ENCODE assay signal across 7 cellular contexts in genomic region chr1:8987881-8988617, GRCh38. TPM values are rescaled to one million over a fixed set of nuclear protein-coding genes. Genes with fewer than 3 reads are reported as not detected.
DNase-seq lines count a peak whose midpoint lies in the region; ATAC-seq and TF ChIP-seq lines count a peak whose summit lies in the region.

No MANE protein-coding gene starts in this region.

- no peak overlapping the region for H3K4me3 Mint-ChIP-seq in activated CD4-positive, alpha-beta memory T cell treated with anti-CD3 and anti-CD28 coated beads for 36 hours
- no peak overlapping the region for H3K4me3 Mint-ChIP-seq in mesothelial cell of epicardium

- CTCF ChIA-PET in GM10248 (lab: Yijun Ruan, JAX) = interaction anchor here (0.8 to 7.1 kb wide), 15 partner anchors 12 to 139 kb away, joined by 3 to 69 read pairs (median 8); no protein-coding TSS in a partner anchor
- CTCF ChIA-PET in activated CD4-positive, alpha-beta memory T cell treated with anti-CD3 and anti-CD28 coated beads for 36 hours (lab: Charles Lee) = interaction anchor here (0.6 to 12.1 kb wide), 24 partner anchors 10 to 193 kb away, joined by 3 to 204 read pairs (median 4); no protein-coding TSS in a partner anchor

- no peak overlapping the region for H3K27ac Mint-ChIP-seq in activated CD4-positive, alpha-beta memory T cell treated with anti-CD3 and anti-CD28 coated beads for 36 hours
- no peak overlapping the region for H3K27ac Mint-ChIP-seq in mesothelial cell of epicardium

- intact Hi-C loops in activated CD4-positive, alpha-beta memory T cell treated with anti-CD3 and anti-CD28 coated beads for 36 hours (cut with micrococcal nuclease) = loop anchor here (1.0 to 2.0 kb wide), 3 partner anchors 17 to 70 kb away; no protein-coding TSS in a partner anchor

- no peak overlapping the region for H3K4me3 ChIP-seq in NB4 (ENCODE audit: low read depth, low read length)

- H3K4me1 Mint-ChIP-seq in activated CD4-positive, alpha-beta memory T cell treated with anti-CD3 and anti-CD28 coated beads for 36 hours (ENCODE audit: low read depth) = peaks cover 34% of the 10 kb centered on the region
- no peaks in the 10 kb centered on the region for H3K4me1 Mint-ChIP-seq in mesothelial cell of epicardium

- no peak for ATAC-seq in HG02623 (IDR thresholded peaks at IDR 0.05; ENCODE audit: unreplicated experiment)

- peaks cover 4% of the 10 kb centered on the region for H3K9me3 Mint-ChIP-seq in activated CD4-positive, alpha-beta memory T cell treated with anti-CD3 and anti-CD28 coated beads for 36 hours
- peaks cover 7% of the 10 kb centered on the region for H3K9me3 Mint-ChIP-seq in mesothelial cell of epicardium

- DNase-seq in GM10248 (ENCODE audit: extremely low spot score) = peak; percentile 82
- peak; percentile 45 for DNase-seq in NB4 (ENCODE audit: low read depth)
- DNase-seq in activated CD4-positive, alpha-beta memory T cell treated with anti-CD3 and anti-CD28 coated beads for 36 hours = peak; percentile 80
- peak; percentile 64 for DNase-seq in effector CD8-positive, alpha-beta T cell (lab: John Stamatoyannopoulos, UW)
- DNase-seq in mesothelial cell of epicardium (ENCODE audit: low spot score in 2 of 2, unreplicated experiment in 2 of 2) = peak in 1 of 2 experiments; percentile 78
- peak; percentile 43 to 54 for DNase-seq in stimulated activated CD8-positive, alpha-beta memory T cell treated with anti-CD3 and anti-CD28 coated beads, Interleukin-7, amount 100 ng/mL, for 1 hour (ENCODE audit: low read depth in 2 of 2)

- TF ChIP-seq POLR2A in NB4 (IDR thresholded peaks at IDR 0.05; ENCODE audit: extremely low read depth, insufficient read length) = no peak

- POLR2A ChIA-PET in GM10248 (lab: Yijun Ruan, JAX) = no interaction called here
- POLR2A ChIA-PET in activated CD4-positive, alpha-beta memory T cell treated with anti-CD3 and anti-CD28 coated beads for 36 hours (lab: Charles Lee) = interaction anchor here (0.7 to 1.9 kb wide), 2 partner anchors 50 to 67 kb away, joined by 3 to 5 read pairs; no protein-coding TSS in a partner anchor

- TF ChIP-seq CTCF in GM10248 (IDR thresholded peaks at IDR 0.05; ENCODE audit: control extremely low read depth, extremely low read depth, low read depth, missing control alignments) (peak; percentile 96), NB4 (IDR thresholded peaks at IDR 0.05; ENCODE audit: low read depth, low read length) (peak; percentile 87), mesothelial cell of epicardium (IDR thresholded peaks at IDR 0.05; ENCODE audit: unreplicated experiment) (peak; percentile 82)

- no peaks in the 10 kb centered on the region for H3K27me3 Mint-ChIP-seq in activated CD4-positive, alpha-beta memory T cell treated with anti-CD3 and anti-CD28 coated beads for 36 hours
- no peaks in the 10 kb centered on the region for H3K27me3 Mint-ChIP-seq in mesothelial cell of epicardium (ENCODE audit: low read depth)

- no peaks in the 10 kb centered on the region for H3K36me3 Mint-ChIP-seq in activated CD4-positive, alpha-beta memory T cell treated with anti-CD3 and anti-CD28 coated beads for 36 hours
- H3K36me3 Mint-ChIP-seq in mesothelial cell of epicardium = no peaks in the 10 kb centered on the region

RNA-seq across cellular contexts. Expression of gene SLC2A7, which starts 38.2 kb away (rescaled TPM):
- not detected for total RNA-seq in activated CD4-positive, alpha-beta memory T cell treated with anti-CD3 and anti-CD28 coated beads for 36 hours
- not detected in 3 replicates for total RNA-seq in mesothelial cell of epicardium

RNA-seq across cellular contexts. Expression of gene CA6, which starts 42.4 kb away (rescaled TPM):
- under 1 TPM; 0.17 to 0.26 TPM for total RNA-seq in activated CD4-positive, alpha-beta memory T cell treated with anti-CD3 and anti-CD28 coated beads for 36 hours
- total RNA-seq in mesothelial cell of epicardium = not detected in 3 replicates
